ENCODE assay signal across 13 cellular contexts in the genomic region with DNA sequence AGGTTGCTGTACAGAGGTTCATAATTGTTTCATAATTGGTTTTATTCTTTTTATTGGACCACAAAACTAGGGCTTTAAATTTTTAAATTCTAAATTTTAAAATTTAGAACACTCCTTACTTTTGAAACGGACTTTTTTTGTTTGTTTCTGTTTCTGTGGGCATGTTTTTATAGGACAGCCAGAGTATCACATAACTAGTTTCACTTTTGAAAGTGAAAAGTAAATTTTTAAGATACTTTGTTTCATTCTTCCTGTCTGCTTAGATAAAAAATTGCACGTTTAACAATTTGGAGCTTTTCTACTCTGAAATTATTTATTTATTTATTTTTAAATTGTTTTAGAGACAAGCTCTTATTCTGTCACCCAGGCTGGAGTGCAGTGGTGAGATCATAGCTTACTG. TPM values are rescaled to one million over a fixed set of nuclear protein-coding genes. Genes with fewer than 3 reads are reported as not detected.
DNase-seq lines count a peak whose midpoint lies in the region; ATAC-seq lines count a peak whose summit lies in the region.
"Had no signal": no experiment of that assay in that cellular context is flagged by ENCODE, and none has a peak within 500 bp of the region (broad histone marks: within the 10 kb centered on the region; RNA-seq: fewer than 3 reads in every experiment).

No MANE protein-coding gene starts in this region.

- H3K4me1 Mint-ChIP-seq in activated naive CD4-positive, alpha-beta T cell treated with anti-CD3 and anti-CD28 coated beads, Interleukin-2, amount 50 U/mL, for 24 hours: peaks cover 69% of the 10 kb centered on the region
- H3K4me1 Mint-ChIP-seq in activated CD4-positive, alpha-beta memory T cell treated with anti-CD3 and anti-CD28 coated beads, Interleukin-2, amount 10 ng/mL, durations not matched to agents 7 days and 5 days: peaks cover 54% of the 10 kb centered on the region

- H3K4me3 Mint-ChIP-seq in activated naive CD4-positive, alpha-beta T cell treated with anti-CD3 and anti-CD28 coated beads, Interleukin-2, amount 50 U/mL, for 24 hours: peak overlapping the region; percentile 40
- H3K4me3 Mint-ChIP-seq in activated CD4-positive, alpha-beta memory T cell treated with anti-CD3 and anti-CD28 coated beads, Interleukin-2, amount 10 ng/mL, durations not matched to agents 7 days and 5 days: peak overlapping the region; percentile 48

- H3K27me3 Mint-ChIP-seq in activated naive CD4-positive, alpha-beta T cell treated with anti-CD3 and anti-CD28 coated beads, Interleukin-2, amount 50 U/mL, for 24 hours: no peaks in the 10 kb centered on the region
- H3K27me3 Mint-ChIP-seq in activated CD4-positive, alpha-beta memory T cell treated with anti-CD3 and anti-CD28 coated beads, Interleukin-2, amount 10 ng/mL, durations not matched to agents 7 days and 5 days: no peaks in the 10 kb centered on the region

- POLR2A ChIA-PET in activated CD4-positive, alpha-beta memory T cell treated with anti-CD3 and anti-CD28 coated beads, Interleukin-2, amount 10 ng/mL, durations not matched to agents 7 days and 5 days (lab: Charles Lee): interaction anchor here (1.8 to 4.6 kb wide), 5 partner anchors 20 to 51 kb away, joined by 5 to 73 read pairs (median 11); a partner anchor contains a TSS

- no peak for ATAC-seq in activated naive CD4-positive, alpha-beta T cell treated with anti-CD3 and anti-CD28 coated beads, Interleukin-2, amount 50 U/mL, for 72 hours
- ATAC-seq: left cardiac atrium had no signal

- peaks cover 55% of the 10 kb centered on the region for H3K36me3 Mint-ChIP-seq in activated naive CD4-positive, alpha-beta T cell treated with anti-CD3 and anti-CD28 coated beads, Interleukin-2, amount 50 U/mL, for 24 hours
- peaks cover 49 to 82% of the 10 kb centered on the region in 2 donors for H3K36me3 Mint-ChIP-seq in activated naive CD4-positive, alpha-beta T cell treated with anti-CD3 and anti-CD28 coated beads, Interleukin-2, amount 50 U/mL, for 72 hours
- peaks cover 92% of the 10 kb centered on the region for H3K36me3 Mint-ChIP-seq in activated CD4-positive, alpha-beta memory T cell treated with anti-CD3 and anti-CD28 coated beads, Interleukin-2, amount 10 ng/mL, durations not matched to agents 7 days and 5 days (ENCODE audit: low read depth)

- CTCF ChIA-PET in activated CD4-positive, alpha-beta memory T cell treated with anti-CD3 and anti-CD28 coated beads, Interleukin-2, amount 10 ng/mL, durations not matched to agents 7 days and 5 days (lab: Charles Lee): interaction anchor here (0.7 to 2.5 kb wide), 4 partner anchors 20 to 100 kb away, joined by 3 to 12 read pairs (median 6); a partner anchor contains a TSS

- peaks cover 7% of the 10 kb centered on the region for H3K9me3 Mint-ChIP-seq in activated naive CD4-positive, alpha-beta T cell treated with anti-CD3 and anti-CD28 coated beads, Interleukin-2, amount 50 U/mL, for 24 hours
- H3K9me3 Mint-ChIP-seq in activated naive CD4-positive, alpha-beta T cell treated with anti-CD3 and anti-CD28 coated beads, Interleukin-2, amount 50 U/mL, for 72 hours: peaks cover 0 to 17% of the 10 kb centered on the region in 2 donors
- H3K9me3 Mint-ChIP-seq in activated CD4-positive, alpha-beta memory T cell treated with anti-CD3 and anti-CD28 coated beads, Interleukin-2, amount 10 ng/mL, durations not matched to agents 7 days and 5 days: peaks cover 3% of the 10 kb centered on the region

- no peak for DNase-seq in activated naive CD4-positive, alpha-beta T cell treated with anti-CD3 and anti-CD28 coated beads, Interleukin-2, amount 50 U/mL, for 72 hours (ENCODE audit: low spot score in 2 of 2)
- no peak for DNase-seq in activated CD4-positive, alpha-beta memory T cell treated with anti-CD3 and anti-CD28 coated beads, Interleukin-2, amount 10 ng/mL, durations not matched to agents 7 days and 5 days
- peak; percentile 39 for DNase-seq in fibroblast of peridontal ligament (ENCODE audit: extremely low read depth)
- no peak for DNase-seq in amygdala (lab: John Stamatoyannopoulos, UW)
- DNase-seq in SKM-1 (lab: John Stamatoyannopoulos, UW; ENCODE audit: unreplicated experiment): no peak
- DNase-seq in GM03348 (ENCODE audit: low spot score): no peak
- no peak for DNase-seq in iPS-NIHi11 (ENCODE audit: low spot score)
- DNase-seq: brain microvascular endothelial cell, left cardiac atrium, NCI-H1092, NCI-H82, posterior cingulate gyrus had no signal

- H3K27ac Mint-ChIP-seq in activated naive CD4-positive, alpha-beta T cell treated with anti-CD3 and anti-CD28 coated beads, Interleukin-2, amount 50 U/mL, for 24 hours: peak overlapping the region; percentile 91
- H3K27ac Mint-ChIP-seq in activated naive CD4-positive, alpha-beta T cell treated with anti-CD3 and anti-CD28 coated beads, Interleukin-2, amount 50 U/mL, for 72 hours: peak overlapping the region in 1 of 2 donors; percentile 55
- H3K27ac Mint-ChIP-seq in activated CD4-positive, alpha-beta memory T cell treated with anti-CD3 and anti-CD28 coated beads, Interleukin-2, amount 10 ng/mL, durations not matched to agents 7 days and 5 days: peak overlapping the region; percentile 86

RNA-seq across cellular contexts. Expression of a gene that starts 29.7 kb away (rescaled TPM):
- total RNA-seq in activated naive CD4-positive, alpha-beta T cell treated with anti-CD3 and anti-CD28 coated beads, Interleukin-2, amount 50 U/mL, for 72 hours: 10 to 100 TPM; 87.2 to 97.9 TPM
- total RNA-seq in activated CD4-positive, alpha-beta memory T cell treated with anti-CD3 and anti-CD28 coated beads, Interleukin-2, amount 10 ng/mL, durations not matched to agents 7 days and 5 days: 10 to 100 TPM; 85.1 to 95.4 TPM

RNA-seq across cellular contexts. Expression of a gene that starts 51.3 kb away (rescaled TPM):
- 10 to 100 TPM; 26.3 to 65.6 TPM for total RNA-seq in activated naive CD4-positive, alpha-beta T cell treated with anti-CD3 and anti-CD28 coated beads, Interleukin-2, amount 50 U/mL, for 72 hours
- total RNA-seq in activated CD4-positive, alpha-beta memory T cell treated with anti-CD3 and anti-CD28 coated beads, Interleukin-2, amount 10 ng/mL, durations not matched to agents 7 days and 5 days: 10 to 100 TPM; 31.0 to 32.0 TPM
